ENCODE assay signal across 34 cellular contexts in the genomic region with DNA sequence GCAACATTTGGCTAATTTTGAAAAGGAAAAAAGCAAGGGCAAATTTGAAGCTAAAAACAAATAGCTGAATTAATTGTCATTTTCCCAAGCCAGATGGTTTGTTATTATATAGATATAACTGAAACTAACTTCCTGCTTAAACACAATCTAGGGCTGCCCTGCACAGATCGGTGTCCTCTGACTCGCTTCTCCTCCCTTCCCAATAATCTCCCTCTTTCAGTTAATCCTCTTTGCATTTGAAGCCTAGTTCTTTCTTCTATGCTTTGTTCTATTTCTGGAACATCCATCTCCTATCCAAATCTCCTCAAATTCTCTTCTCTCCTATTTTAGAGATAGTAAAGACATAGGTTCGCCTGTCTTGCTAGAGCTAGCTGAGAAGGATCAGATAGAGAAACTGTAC.
DNase-seq lines count a peak whose midpoint lies in the region; ATAC-seq and TF ChIP-seq lines count a peak whose summit lies in the region.
"Had no signal": no experiment of that assay in that cellular context is flagged by ENCODE, and none has a peak within 500 bp of the region (broad histone marks: within the 10 kb centered on the region; RNA-seq: fewer than 3 reads in every experiment).

No MANE protein-coding gene starts in this region.

- no peak overlapping the region for H3K9ac ChIP-seq in DND-41 (ENCODE audit: low read depth, low read length)
- no peak overlapping the region for H3K9ac ChIP-seq in Loucy (ENCODE audit: low read depth, low read length, poor library complexity, severe bottlenecking)
- H3K9ac ChIP-seq in skeletal muscle satellite cell (ENCODE audit: low read depth, low read length) = peak overlapping the region; percentile 29

- intact Hi-C loops in Calu3 (cut with micrococcal nuclease; ENCODE audit: unreplicated experiment) = no loop called here

- peaks cover 63% of the 10 kb centered on the region for H3K4me1 Mint-ChIP-seq in chondrocyte (ENCODE audit: low read depth)
- no peaks in the 10 kb centered on the region for H3K4me1 Mint-ChIP-seq in Calu3 (ENCODE audit: low read depth, unreplicated experiment)
- H3K4me1 Mint-ChIP-seq: naive B cell had no signal

- H4K20me1 ChIP-seq in DND-41 (ENCODE audit: insufficient read depth, low read length) (no peaks in the 10 kb centered on the region), Loucy (ENCODE audit: insufficient read depth, low read length, poor library complexity, severe bottlenecking) (no peaks in the 10 kb centered on the region)

- H3K4me3 ChIP-seq in DND-41 (ENCODE audit: low read depth in 1 of 2, low read length in 2 of 2) (no peak overlapping the region), Loucy (ENCODE audit: low read length, poor library complexity, severe bottlenecking) (no peak overlapping the region), skeletal muscle satellite cell (ENCODE audit: low read length) (no peak overlapping the region)
- H3K4me3 ChIP-seq: GM12878, spleen had no signal

- CTCF ChIA-PET in Calu3 (lab: Charles Lee) = no interaction called here

- TF ChIP-seq CTCF in DND-41 (IDR thresholded peaks at IDR 0.05; ENCODE audit: borderline replicate concordance, extremely low read depth, low read length, poor library complexity, severe bottlenecking) (no peak), Loucy (conservative IDR thresholded peaks at IDR 0.05; ENCODE audit: low read length) (no peak), chondrocyte (IDR thresholded peaks at IDR 0.05) (no peak), Calu3 (IDR thresholded peaks at IDR 0.05; ENCODE audit: unreplicated experiment) (no peak)

- no peaks in the 10 kb centered on the region for H3K79me2 ChIP-seq in DND-41 (ENCODE audit: insufficient read depth, low read length)
- no peaks in the 10 kb centered on the region for H3K79me2 ChIP-seq in Loucy (ENCODE audit: insufficient read depth, low read length)

- no peaks in the 10 kb centered on the region for H3K27me3 Mint-ChIP-seq in chondrocyte (ENCODE audit: low read depth)
- H3K27me3 Mint-ChIP-seq in Calu3 (ENCODE audit: unreplicated experiment) = no peaks in the 10 kb centered on the region
- H3K27me3 Mint-ChIP-seq: activated CD4-positive, alpha-beta T cell treated with anti-CD3 and anti-CD28 coated beads for 36 hours; activated naive CD8-positive, alpha-beta T cell; dendritic cell treated with granulocyte-macrophage colony-stimulating factor and Interleukin-4, amounts not matched to agents 40 ng/mL and 50 ng/mL, for 4 days; naive B cell; type B pancreatic cell had no signal

- DNase-seq in DND-41 (no peak), chondrocyte (ENCODE audit: low spot score) (no peak), Calu3 (no peak), NCI-H2227 (lab: John Stamatoyannopoulos, UW; ENCODE audit: unreplicated experiment) (no peak)
- DNase-seq in stimulated activated naive CD4-positive, alpha-beta T cell treated with Interleukin-2 at 50 U/mL for 16 hours (lab: John Stamatoyannopoulos, UW) = no peak
- DNase-seq: activated CD4-positive, alpha-beta T cell treated with anti-CD3 and anti-CD28 coated beads for 36 hours; activated CD8-positive, alpha-beta T cell treated with anti-CD3 and anti-CD28 coated beads, Interleukin-2, amount 10 ng/mL, durations not matched to agents 7 days and 5 days; activated effector memory CD4-positive, alpha-beta T cell treated with Interleukin-2 at 50 U/mL for 16 hours; activated T-cell treated with anti-CD3 and anti-CD28 coated beads for 4 hours; aorta; C1 segment of cervical spinal cord; caudate nucleus; COR-L47; endodermal cell; hypothalamus; Kasumi-1; left ventricle myocardium superior; naive B cell; NCI-H1092 treated with DMSO at 0.1 percent for 48 hours; NCI-H2029; NCI-H345; NCI-H774; retina; spleen; stimulated activated CD4-positive, alpha-beta T cell treated with anti-CD3 and anti-CD28 coated beads, Interleukin-2, amount 100 ng/mL, for 48 hours had no signal

- H3K9me3 Mint-ChIP-seq in chondrocyte (ENCODE audit: low read depth) (no peaks in the 10 kb centered on the region), Calu3 (ENCODE audit: low read depth, unreplicated experiment) (no peaks in the 10 kb centered on the region)
- H3K9me3 Mint-ChIP-seq: dendritic cell treated with granulocyte-macrophage colony-stimulating factor and Interleukin-4, amounts not matched to agents 40 ng/mL and 50 ng/mL, for 4 days; endodermal cell; naive B cell; T-helper 2 cell treated with Interferon-gamma antibody and Interleukin-4, amounts not matched to agents 5 μg/mL and 100 μg/mL, for 36 hours; type B pancreatic cell had no signal

- BruUV-seq in Calu3 (replicated peaks; lab: Mats Ljungman, UMichigan) = no TSS peak

- H3K36me3 ChIP-seq in DND-41 (ENCODE audit: insufficient read depth, low read length) (no peaks in the 10 kb centered on the region; the same call in 1 of the 2 replicates), Loucy (ENCODE audit: insufficient read depth, low read length) (no peaks in the 10 kb centered on the region), skeletal muscle satellite cell (ENCODE audit: insufficient read depth, low read length) (no peaks in the 10 kb centered on the region)
- H3K36me3 ChIP-seq: spleen had no signal

- H3K27me3 ChIP-seq in DND-41 (ENCODE audit: insufficient read depth, low read length, poor library complexity) (no peaks in the 10 kb centered on the region), Loucy (ENCODE audit: insufficient read depth, low read length, poor library complexity, severe bottlenecking) (no peaks in the 10 kb centered on the region), skeletal muscle satellite cell (ENCODE audit: control insufficient read depth, insufficient read depth, low read length) (no peaks in the 10 kb centered on the region)
- H3K27me3 ChIP-seq: spleen had no signal

- H3K4me1 ChIP-seq in DND-41 (ENCODE audit: insufficient read depth, low read length) (peaks cover 29% of the 10 kb centered on the region), Loucy (ENCODE audit: insufficient read depth, low read length, poor library complexity, severe bottlenecking) (peaks cover 36% of the 10 kb centered on the region), skeletal muscle satellite cell (ENCODE audit: control insufficient read depth, insufficient read depth, low read length) (peaks cover 57% of the 10 kb centered on the region)
- H3K4me1 ChIP-seq: spleen had no signal

- H3K4me2 ChIP-seq in DND-41 (ENCODE audit: insufficient read depth, low read length) (no peak overlapping the region), Loucy (ENCODE audit: low read depth, low read length, poor library complexity, severe bottlenecking) (no peak overlapping the region), skeletal muscle satellite cell (ENCODE audit: low read length) (peak overlapping the region; percentile 4)

- H3K9me3 ChIP-seq in DND-41 (ENCODE audit: insufficient read depth, low read length, severe bottlenecking) (no peaks in the 10 kb centered on the region), Loucy (ENCODE audit: insufficient read depth, low read depth, low read length) (no peaks in the 10 kb centered on the region), skeletal muscle satellite cell (replicated peaks; ENCODE audit: low read length) (no peaks in the 10 kb centered on the region)
- H3K9me3 ChIP-seq: spleen had no signal

- ATAC-seq in DND-41 (ENCODE audit: insufficient read depth, low read depth) = no peak
- ATAC-seq: activated CD4-positive, alpha-beta T cell treated with anti-CD3 and anti-CD28 coated beads for 36 hours; activated CD8-positive, alpha-beta T cell treated with anti-CD3 and anti-CD28 coated beads, Interleukin-2, amount 10 ng/mL, durations not matched to agents 7 days and 5 days; esophagus mucosa; GM12878; HepG2 had no signal

- H2AFZ ChIP-seq in DND-41 (ENCODE audit: low read depth, low read length) (no peak overlapping the region), Loucy (ENCODE audit: low read length) (peak overlapping the region; percentile 53)

- H3K27ac ChIP-seq in DND-41 (ENCODE audit: low read length) = peak overlapping the region; percentile 22; the same call in 1 of the 2 replicates
- H3K27ac ChIP-seq: spleen had no signal

- no peaks in the 10 kb centered on the region for H3K9me2 ChIP-seq in Loucy (replicated peaks; ENCODE audit: low read depth, low read length)

- H3F3A ChIP-seq in Loucy (ENCODE audit: low read depth) = no peaks in the 10 kb centered on the region

- peak overlapping the region; percentile 52 for H3K27ac Mint-ChIP-seq in chondrocyte (ENCODE audit: unreplicated experiment)
- no peak overlapping the region for H3K27ac Mint-ChIP-seq in Calu3 (ENCODE audit: unreplicated experiment)
- H3K27ac Mint-ChIP-seq: activated CD4-positive, alpha-beta T cell treated with anti-CD3 and anti-CD28 coated beads for 36 hours; activated CD8-positive, alpha-beta T cell treated with anti-CD3 and anti-CD28 coated beads, Interleukin-2, amount 10 ng/mL, durations not matched to agents 7 days and 5 days; activated naive CD8-positive, alpha-beta T cell; dendritic cell treated with granulocyte-macrophage colony-stimulating factor and Interleukin-4, amounts not matched to agents 40 ng/mL and 50 ng/mL, for 4 days; endodermal cell; T-helper 2 cell treated with Interferon-gamma antibody and Interleukin-4, amounts not matched to agents 5 μg/mL and 100 μg/mL, for 36 hours; type B pancreatic cell had no signal

- H3K36me3 Mint-ChIP-seq in chondrocyte (ENCODE audit: low read depth) (peaks cover 2% of the 10 kb centered on the region), Calu3 (ENCODE audit: insufficient read depth, unreplicated experiment) (no peaks in the 10 kb centered on the region)
- H3K36me3 Mint-ChIP-seq: activated naive CD8-positive, alpha-beta T cell; naive B cell had no signal

- peak overlapping the region; percentile 20 for H3K4me3 Mint-ChIP-seq in chondrocyte (ENCODE audit: unreplicated experiment)
- no peak overlapping the region for H3K4me3 Mint-ChIP-seq in Calu3 (ENCODE audit: low read depth, unreplicated experiment)
- H3K4me3 Mint-ChIP-seq: activated CD4-positive, alpha-beta T cell treated with anti-CD3 and anti-CD28 coated beads for 36 hours; activated CD8-positive, alpha-beta T cell treated with anti-CD3 and anti-CD28 coated beads, Interleukin-2, amount 10 ng/mL, durations not matched to agents 7 days and 5 days; activated naive CD8-positive, alpha-beta T cell; dendritic cell treated with granulocyte-macrophage colony-stimulating factor and Interleukin-4, amounts not matched to agents 40 ng/mL and 50 ng/mL, for 4 days; endodermal cell; naive B cell; T-helper 2 cell treated with Interferon-gamma antibody and Interleukin-4, amounts not matched to agents 5 μg/mL and 100 μg/mL, for 36 hours; type B pancreatic cell had no signal
